In genomic region chr11:78160557-78160956, GRCh38 we compare ENCODE assay signal across 26 cellular contexts.
"Had no signal": no experiment of that assay in that cellular context is flagged by ENCODE, and none has a peak within 500 bp of the region (broad histone marks: within the 10 kb centered on the region; RNA-seq: fewer than 3 reads in every experiment).

No MANE protein-coding gene starts in this region.

- DNase-seq: activated CD4-positive, alpha-beta T cell treated with anti-CD3 and anti-CD28 coated beads, Interleukin-2, amount 10 ng/mL, durations not matched to agents 24 days and 14 days; activated CD4-positive, alpha-beta T cell treated with anti-CD3 and anti-CD28 coated beads, Interleukin-2, amount 50 U/mL, for 4 hours; activated CD8-positive, alpha-beta T cell treated with anti-CD3 and anti-CD28 coated beads, Interleukin-2, amount 10 ng/mL, durations not matched to agents 7 days and 5 days; activated gamma-delta T cell treated with Interleukin-2 at 50 U/mL for 16 hours; activated naive CD4-positive, alpha-beta T cell treated with anti-CD3 and anti-CD28 coated beads for 36 hours; activated T-cell treated with anti-CD3 and anti-CD28 coated beads for 4 hours; activated T-cell treated with anti-CD3 and anti-CD28 coated beads, Interleukin-2, amount 50 U/mL, for 4 hours; adrenal gland; NCI-H1048; NCI-H1105 treated with DMSO at 0.1 percent for 48 hours; NCI-H1436; NCI-H1694 treated with DMSO at 0.1 percent for 48 hours; NCI-H2029; NCI-H345; NCI-H524 treated with DMSO at 0.1 percent for 48 hours; SHP77; SJCRH30 had no signal

- ATAC-seq: activated CD8-positive, alpha-beta T cell treated with anti-CD3 and anti-CD28 coated beads, Interleukin-2, amount 10 ng/mL, durations not matched to agents 7 days and 5 days; activated naive CD4-positive, alpha-beta T cell treated with anti-CD3 and anti-CD28 coated beads, Interleukin-2, amount 50 U/mL, for 72 hours; activated T-cell treated with anti-CD3 and anti-CD28 coated beads, Interleukin-2, amount 50 U/mL, for 4 hours; Panc1 had no signal

- H3K27ac Mint-ChIP-seq: activated CD4-positive, alpha-beta T cell treated with anti-CD3 and anti-CD28 coated beads, Interleukin-2, amount 10 ng/mL, durations not matched to agents 24 days and 14 days; activated CD8-positive, alpha-beta T cell treated with anti-CD3 and anti-CD28 coated beads, Interleukin-2, amount 10 ng/mL, durations not matched to agents 7 days and 5 days; activated naive CD4-positive, alpha-beta T cell treated with anti-CD3 and anti-CD28 coated beads for 36 hours; activated T-helper 1 cell treated with anti-CD3 and anti-CD28 coated beads, Interleukin-12 subunit alpha, Interleukin-12 subunit beta, Interleukin-2, Interleukin-4 antibody, amounts not matched to agents 30 ng/mL and 10 ng/mL and 1 ng/mL, durations not matched to agents 14 hours and 24 hours and 36 hours; brain; T-helper 1 cell treated with Interleukin-12 subunit alpha and Interleukin-12 subunit beta and Interleukin-4 antibody, amounts not matched to agents 30 μg/mL and 1 μg/mL, for 36 hours; T-helper 2 cell treated with Interferon-gamma antibody and Interleukin-4, amounts not matched to agents 5 μg/mL and 100 μg/mL, for 36 hours had no signal

- FAIRE-seq: bronchial epithelial cell, TTC549 had no signal

- H3K27me3 Mint-ChIP-seq: activated CD4-positive, alpha-beta T cell treated with anti-CD3 and anti-CD28 coated beads, Interleukin-2, amount 10 ng/mL, durations not matched to agents 24 days and 14 days; brain had no signal

- H3K4me1 ChIP-seq: SJCRH30 had no signal

- H3K4me3 ChIP-seq: adrenal gland, SJCRH30, SK-N-MC had no signal

- H3K36me3 Mint-ChIP-seq: activated naive CD4-positive, alpha-beta T cell treated with anti-CD3 and anti-CD28 coated beads, Interleukin-2, amount 50 U/mL, for 72 hours; brain had no signal

- H3K27ac ChIP-seq: adrenal gland, SJCRH30, SK-N-MC had no signal

- H3K4me3 Mint-ChIP-seq: activated CD4-positive, alpha-beta T cell treated with anti-CD3 and anti-CD28 coated beads, Interleukin-2, amount 10 ng/mL, durations not matched to agents 24 days and 14 days; activated CD8-positive, alpha-beta T cell treated with anti-CD3 and anti-CD28 coated beads, Interleukin-2, amount 10 ng/mL, durations not matched to agents 7 days and 5 days; activated naive CD4-positive, alpha-beta T cell treated with anti-CD3 and anti-CD28 coated beads for 36 hours; activated T-cell treated with anti-CD3 and anti-CD28 coated beads, Interleukin-2, amount 50 U/mL, for 4 hours; activated T-helper 1 cell treated with anti-CD3 and anti-CD28 coated beads, Interleukin-12 subunit alpha, Interleukin-12 subunit beta, Interleukin-2, Interleukin-4 antibody, amounts not matched to agents 30 ng/mL and 10 ng/mL and 1 ng/mL, durations not matched to agents 14 hours and 24 hours and 36 hours; brain; T-helper 1 cell treated with Interleukin-12 subunit alpha and Interleukin-12 subunit beta and Interleukin-4 antibody, amounts not matched to agents 30 μg/mL and 1 μg/mL, for 36 hours; T-helper 2 cell treated with Interferon-gamma antibody and Interleukin-4, amounts not matched to agents 5 μg/mL and 100 μg/mL, for 36 hours had no signal

- H3K27me3 ChIP-seq: adrenal gland, SJCRH30 had no signal

- H3K36me3 ChIP-seq: adrenal gland, SJCRH30 had no signal

- H3K4me1 Mint-ChIP-seq: activated CD4-positive, alpha-beta T cell treated with anti-CD3 and anti-CD28 coated beads, Interleukin-2, amount 10 ng/mL, durations not matched to agents 24 days and 14 days had no signal

- H3K9me3 Mint-ChIP-seq: activated CD4-positive, alpha-beta T cell treated with anti-CD3 and anti-CD28 coated beads, Interleukin-2, amount 10 ng/mL, durations not matched to agents 24 days and 14 days; activated naive CD4-positive, alpha-beta T cell treated with anti-CD3 and anti-CD28 coated beads for 36 hours; activated naive CD4-positive, alpha-beta T cell treated with anti-CD3 and anti-CD28 coated beads, Interleukin-2, amount 50 U/mL, for 72 hours; activated T-cell treated with anti-CD3 and anti-CD28 coated beads, Interleukin-2, amount 50 U/mL, for 4 hours; activated T-helper 1 cell treated with anti-CD3 and anti-CD28 coated beads, Interleukin-12 subunit alpha, Interleukin-12 subunit beta, Interleukin-2, Interleukin-4 antibody, amounts not matched to agents 30 ng/mL and 10 ng/mL and 1 ng/mL, durations not matched to agents 14 hours and 24 hours and 36 hours; brain; T-helper 1 cell treated with Interleukin-12 subunit alpha and Interleukin-12 subunit beta and Interleukin-4 antibody, amounts not matched to agents 30 μg/mL and 1 μg/mL, for 36 hours; T-helper 2 cell treated with Interferon-gamma antibody and Interleukin-4, amounts not matched to agents 5 μg/mL and 100 μg/mL, for 36 hours had no signal

- H3K9me3 ChIP-seq: adrenal gland, SJCRH30 had no signal
